In genomic region chr4:89379541-89380035, GRCh38 we compare ENCODE assay signal across 24 cellular contexts.
DNase-seq lines count a peak whose midpoint lies in the region; ATAC-seq and TF ChIP-seq lines count a peak whose summit lies in the region.
"Had no signal": no experiment of that assay in that cellular context is flagged by ENCODE, and none has a peak within 500 bp of the region (broad histone marks: within the 10 kb centered on the region; RNA-seq: fewer than 3 reads in every experiment).

No MANE protein-coding gene starts in this region.

- H3K9me3 ChIP-seq in CD4-positive, alpha-beta memory T cell (ENCODE audit: control insufficient read depth in 1 of 2, low read length in 2 of 2) = no peaks in the 10 kb centered on the region
- no peaks in the 10 kb centered on the region for H3K9me3 ChIP-seq in T-helper 17 cell (ENCODE audit: control insufficient read depth, low read length, poor library complexity, severe bottlenecking)
- H3K9me3 ChIP-seq: sigmoid colon had no signal

- CTCF ChIA-PET in CD4-positive, alpha-beta memory T cell (lab: Charles Lee; ENCODE audit: partially characterized antibody) = interaction anchor here (1.3 kb wide), 1 partner anchor 125 kb away, joined by 5 read pairs; no protein-coding TSS in a partner anchor

- no peaks in the 10 kb centered on the region for H3K27me3 Mint-ChIP-seq in CD4-positive, alpha-beta memory T cell
- H3K27me3 Mint-ChIP-seq in T-helper 17 cell = no peaks in the 10 kb centered on the region
- H3K27me3 Mint-ChIP-seq: activated CD4-positive, alpha-beta T cell treated with anti-CD3 and anti-CD28 coated beads, Interleukin-2, amount 10 ng/mL, durations not matched to agents 7 days and 5 days had no signal

- no peaks in the 10 kb centered on the region for H3K36me3 ChIP-seq in CD4-positive, alpha-beta memory T cell (ENCODE audit: insufficient read depth, low read length)
- H3K36me3 ChIP-seq: sigmoid colon had no signal

- H3K4me3 Mint-ChIP-seq in CD4-positive, alpha-beta memory T cell = no peak overlapping the region
- no peak overlapping the region for H3K4me3 Mint-ChIP-seq in T-helper 17 cell
- H3K4me3 Mint-ChIP-seq: activated CD4-positive, alpha-beta T cell treated with anti-CD3 and anti-CD28 coated beads, Interleukin-2, amount 10 ng/mL, durations not matched to agents 7 days and 5 days; activated naive CD4-positive, alpha-beta T cell treated with anti-CD3 and anti-CD28 coated beads for 36 hours; activated T-cell treated with anti-CD3 and anti-CD28 coated beads, Interleukin-2, amount 50 U/mL, for 72 hours; GM23338 had no signal

- no peak for ATAC-seq in T-helper 17 cell
- ATAC-seq: activated T-cell treated with anti-CD3 and anti-CD28 coated beads, Interleukin-2, amount 50 U/mL, for 72 hours; GM23338; K562; stimulated activated naive CD8-positive, alpha-beta T cell treated with anti-CD3 and anti-CD28 coated beads, Interleukin-15, Interleukin-2, amounts not matched to agents 100 U/mL and 50 U/mL, for 24 hours had no signal

- H3K27me3 ChIP-seq in CD4-positive, alpha-beta memory T cell (ENCODE audit: insufficient read depth, low read length) = no peaks in the 10 kb centered on the region
- H3K27me3 ChIP-seq: sigmoid colon had no signal

- POLR2A ChIA-PET in CD4-positive, alpha-beta memory T cell (lab: Charles Lee; ENCODE audit: partially characterized antibody) = no interaction called here

- H3K9me3 Mint-ChIP-seq in CD4-positive, alpha-beta memory T cell = peaks cover 0 to 5% (median 3%) of the 10 kb centered on the region in 8 donors

- H3K4me1 ChIP-seq in CD4-positive, alpha-beta memory T cell (ENCODE audit: insufficient read depth, low read length) = no peaks in the 10 kb centered on the region
- H3K4me1 ChIP-seq: sigmoid colon had no signal

- in situ Hi-C loops in GM13976 (cut with MboI; ENCODE audit: low sequenced_read_pairs, unreplicated experiment) = no loop called here

- DNase-seq in DMS 273 (lab: John Stamatoyannopoulos, UW; ENCODE audit: unreplicated experiment) (peak; percentile 57), NCI-H1694 treated with DMSO at 0.1 percent for 48 hours (lab: John Stamatoyannopoulos, UW) (peak; percentile 51), NCI-H345 treated with DMSO at 0.1 percent for 48 hours (lab: John Stamatoyannopoulos, UW; ENCODE audit: unreplicated experiment) (peak; percentile 42), fibroblast of pulmonary artery (ENCODE audit: low read depth) (peak; percentile 44), GM13976 (ENCODE audit: low spot score) (no peak), foreskin fibroblast (no peak), T-helper 17 cell (no peak)
- DNase-seq in CD4-positive, alpha-beta memory T cell = no peak
- DNase-seq: activated CD4-positive, alpha-beta T cell treated with anti-CD3 and anti-CD28 coated beads, Interleukin-2, amount 10 ng/mL, durations not matched to agents 7 days and 5 days; activated naive CD4-positive, alpha-beta T cell treated with anti-CD3 and anti-CD28 coated beads for 36 hours; activated T-cell treated with anti-CD3 and anti-CD28 coated beads, Interleukin-2, amount 50 U/mL, for 72 hours; amygdala; C1 segment of cervical spinal cord; glutamatergic neuron; NCI-H1436 treated with DMSO at 0.1 percent for 48 hours; NCI-H526 treated with DMSO at 0.1 percent for 48 hours; posterior cingulate gyrus; sigmoid colon; stimulated activated CD4-positive, alpha-beta T cell treated with anti-CD3 and anti-CD28 coated beads, Interleukin-15, amount 100 ng/mL, for 24 hours; stimulated activated naive CD8-positive, alpha-beta T cell treated with anti-CD3 and anti-CD28 coated beads, Interleukin-15, Interleukin-2, amounts not matched to agents 100 U/mL and 50 U/mL, for 24 hours had no signal

- H3K36me3 Mint-ChIP-seq in CD4-positive, alpha-beta memory T cell = no peaks in the 10 kb centered on the region
- no peaks in the 10 kb centered on the region for H3K36me3 Mint-ChIP-seq in T-helper 17 cell (ENCODE audit: low read depth)

- H3K27ac ChIP-seq in CD4-positive, alpha-beta memory T cell (ENCODE audit: low read depth, low read length) = no peak overlapping the region
- H3K27ac ChIP-seq: coronary artery, sigmoid colon, VCaP had no signal

- peaks cover 0 to 2% (median under 1%) of the 10 kb centered on the region in 4 donors for H3K4me1 Mint-ChIP-seq in CD4-positive, alpha-beta memory T cell
- no peaks in the 10 kb centered on the region for H3K4me1 Mint-ChIP-seq in T-helper 17 cell
- H3K4me1 Mint-ChIP-seq: activated CD4-positive, alpha-beta T cell treated with anti-CD3 and anti-CD28 coated beads, Interleukin-2, amount 10 ng/mL, durations not matched to agents 7 days and 5 days; GM23338 had no signal

- intact Hi-C loops in CD4-positive, alpha-beta memory T cell (cut with micrococcal nuclease) = no loop called here

- no peak for TF ChIP-seq CTCF in fibroblast of pulmonary artery (IDR thresholded peaks at IDR 0.05; ENCODE audit: low read length, missing control alignments)
- no peak for TF ChIP-seq CTCF in GM13976 (IDR thresholded peaks at IDR 0.05; ENCODE audit: borderline replicate concordance, control extremely low read depth, extremely low read depth, insufficient read depth, missing control alignments)
- no peak for TF ChIP-seq CTCF in foreskin fibroblast (IDR thresholded peaks at IDR 0.05; ENCODE audit: low read depth, low read length)

- H3K27ac Mint-ChIP-seq in CD4-positive, alpha-beta memory T cell = no peak overlapping the region
- no peak overlapping the region for H3K27ac Mint-ChIP-seq in T-helper 17 cell
- H3K27ac Mint-ChIP-seq: activated CD4-positive, alpha-beta T cell treated with anti-CD3 and anti-CD28 coated beads, Interleukin-2, amount 10 ng/mL, durations not matched to agents 7 days and 5 days; activated naive CD4-positive, alpha-beta T cell treated with anti-CD3 and anti-CD28 coated beads for 36 hours; activated T-cell treated with anti-CD3 and anti-CD28 coated beads, Interleukin-2, amount 50 U/mL, for 72 hours; GM23338 had no signal

- no peak overlapping the region for H3K4me3 ChIP-seq in fibroblast of pulmonary artery (replicated peaks; ENCODE audit: low read depth, low read length)
- no peak overlapping the region for H3K4me3 ChIP-seq in CD4-positive, alpha-beta memory T cell (ENCODE audit: low read length in 2 of 2)
- no peak overlapping the region for H3K4me3 ChIP-seq in foreskin fibroblast (ENCODE audit: low read depth in 1 of 2, low read length in 2 of 2)
- H3K4me3 ChIP-seq: coronary artery, GM23338, K562, sigmoid colon had no signal

Comparison
In these comparisons a context has a peak if more than half of its experiments do, and no peak if none do; other contexts are left out.
1. DNase-seq: peak in DMS 273 (single experiment), NCI-H1694 treated with DMSO at 0.1 percent for 48 hours (single experiment), NCI-H345 treated with DMSO at 0.1 percent for 48 hours (single experiment) and fibroblast of pulmonary artery (single experiment); none in CD4-positive, alpha-beta memory T cell (0 of 5), GM13976 (single experiment), foreskin fibroblast (0 of 2) and T-helper 17 cell (0 of 3).